Comparison of ENCODE assay signal across 2 cellular contexts in the genomic region with DNA sequence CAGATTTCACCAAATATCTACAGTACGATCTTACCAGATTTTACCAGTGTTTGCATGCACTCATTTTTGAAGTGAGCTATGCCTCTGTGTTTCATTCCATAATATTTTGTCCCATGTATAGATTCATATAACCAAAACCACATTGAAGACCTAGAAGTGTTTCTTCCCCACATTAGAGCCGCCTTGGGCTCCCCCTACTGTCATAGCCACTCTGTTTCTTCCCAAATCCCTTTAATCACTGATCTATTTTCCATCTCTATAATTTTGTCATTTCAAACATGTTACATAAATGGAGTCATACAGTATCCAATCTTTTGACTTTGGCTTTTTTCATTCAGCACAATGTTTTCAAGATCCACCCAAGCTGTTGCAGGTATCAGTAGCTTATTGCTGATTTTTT.
TF ChIP-seq lines count a peak whose summit lies in the region.

No MANE protein-coding gene starts in this region.

TF ChIP-seq in HCT116, 20 proteins besides CTCF, POLR2A, EP300 and RAD21:
- no peak for TF ChIP-seq ELF1 (IDR thresholded peaks at IDR 0.05; ENCODE audit: borderline replicate concordance, low read depth)
- TF ChIP-seq ZFX (IDR thresholded peaks at IDR 0.05) = no peak
- TF ChIP-seq CEBPB (IDR thresholded peaks at IDR 0.05; ENCODE audit: low read depth) = no peak
- no peak for TF ChIP-seq FOSL1 (IDR thresholded peaks at IDR 0.05; ENCODE audit: low read depth)

TF ChIP-seq in HepG2, 621 proteins besides CTCF, POLR2A, EP300 and RAD21:
- TF ChIP-seq STAG1 (CRISPR knock-in tag; IDR thresholded peaks at IDR 0.05) (peak; percentile 72), HOXA5 (CRISPR knock-in tag; IDR thresholded peaks at IDR 0.05) (no peak), FOXC1 (CRISPR knock-in tag; IDR thresholded peaks at IDR 0.05; ENCODE audit: borderline replicate concordance) (no peak), SMC3 (IDR thresholded peaks at IDR 0.05; ENCODE audit: low read length) (peak; percentile 59), NFRKB (IDR thresholded peaks at IDR 0.05) (no peak)
- TF ChIP-seq, protein P1, sequence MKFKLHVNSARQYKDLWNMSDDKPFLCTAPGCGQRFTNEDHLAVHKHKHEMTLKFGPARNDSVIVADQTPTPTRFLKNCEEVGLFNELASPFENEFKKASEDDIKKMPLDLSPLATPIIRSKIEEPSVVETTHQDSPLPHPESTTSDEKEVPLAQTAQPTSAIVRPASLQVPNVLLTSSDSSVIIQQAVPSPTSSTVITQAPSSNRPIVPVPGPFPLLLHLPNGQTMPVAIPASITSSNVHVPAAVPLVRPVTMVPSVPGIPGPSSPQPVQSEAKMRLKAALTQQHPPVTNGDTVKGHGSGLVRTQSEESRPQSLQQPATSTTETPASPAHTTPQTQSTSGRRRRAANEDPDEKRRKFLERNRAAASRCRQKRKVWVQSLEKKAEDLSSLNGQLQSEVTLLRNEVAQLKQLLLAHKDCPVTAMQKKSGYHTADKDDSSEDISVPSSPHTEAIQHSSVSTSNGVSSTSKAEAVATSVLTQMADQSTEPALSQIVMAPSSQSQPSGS (CRISPR knock-in tag; IDR thresholded peaks at IDR 0.05) = no peak
- TF ChIP-seq, protein P2, sequence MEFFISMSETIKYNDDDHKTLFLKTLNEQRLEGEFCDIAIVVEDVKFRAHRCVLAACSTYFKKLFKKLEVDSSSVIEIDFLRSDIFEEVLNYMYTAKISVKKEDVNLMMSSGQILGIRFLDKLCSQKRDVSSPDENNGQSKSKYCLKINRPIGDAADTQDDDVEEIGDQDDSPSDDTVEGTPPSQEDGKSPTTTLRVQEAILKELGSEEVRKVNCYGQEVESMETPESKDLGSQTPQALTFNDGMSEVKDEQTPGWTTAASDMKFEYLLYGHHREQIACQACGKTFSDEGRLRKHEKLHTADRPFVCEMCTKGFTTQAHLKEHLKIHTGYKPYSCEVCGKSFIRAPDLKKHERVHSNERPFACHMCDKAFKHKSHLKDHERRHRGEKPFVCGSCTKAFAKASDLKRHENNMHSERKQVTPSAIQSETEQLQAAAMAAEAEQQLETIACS (CRISPR knock-in tag; IDR thresholded peaks at IDR 0.05) = no peak
- TF ChIP-seq, protein P3, sequence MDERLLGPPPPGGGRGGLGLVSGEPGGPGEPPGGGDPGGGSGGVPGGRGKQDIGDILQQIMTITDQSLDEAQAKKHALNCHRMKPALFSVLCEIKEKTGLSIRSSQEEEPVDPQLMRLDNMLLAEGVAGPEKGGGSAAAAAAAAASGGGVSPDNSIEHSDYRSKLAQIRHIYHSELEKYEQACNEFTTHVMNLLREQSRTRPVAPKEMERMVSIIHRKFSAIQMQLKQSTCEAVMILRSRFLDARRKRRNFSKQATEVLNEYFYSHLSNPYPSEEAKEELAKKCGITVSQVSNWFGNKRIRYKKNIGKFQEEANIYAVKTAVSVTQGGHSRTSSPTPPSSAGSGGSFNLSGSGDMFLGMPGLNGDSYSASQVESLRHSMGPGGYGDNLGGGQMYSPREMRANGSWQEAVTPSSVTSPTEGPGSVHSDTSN (CRISPR knock-in tag; IDR thresholded peaks at IDR 0.05) = no peak
TF ChIP-seq in HepG2: peak in this region for 2.
